ENCODE assay signal across 15 cellular contexts in the genomic region with DNA sequence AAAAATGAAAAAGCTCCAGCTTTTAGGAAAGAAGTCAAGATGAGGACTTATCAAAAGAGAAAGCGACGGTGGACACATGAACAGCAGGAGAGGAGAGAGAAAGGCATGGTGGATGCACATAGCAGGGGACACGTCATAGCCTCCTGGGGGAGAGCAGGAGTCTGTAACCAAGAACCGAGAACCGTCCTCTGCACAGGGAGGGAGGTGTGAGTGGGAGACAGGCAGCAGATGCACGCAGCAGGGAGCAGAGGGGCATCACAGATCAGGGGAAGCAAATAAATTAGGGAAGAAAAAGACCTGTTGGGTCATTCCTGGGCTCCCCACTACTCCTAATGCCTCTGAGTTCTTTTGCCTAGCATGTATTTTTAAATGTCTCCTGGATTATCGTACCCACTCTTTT.
DNase-seq lines count a peak whose midpoint lies in the region; ATAC-seq and TF ChIP-seq lines count a peak whose summit lies in the region.
"Had no signal": no experiment of that assay in that cellular context is flagged by ENCODE, and none has a peak within 500 bp of the region (broad histone marks: within the 10 kb centered on the region; RNA-seq: fewer than 3 reads in every experiment).

No MANE protein-coding gene starts in this region.

- peaks cover 25% of the 10 kb centered on the region for H3K4me1 Mint-ChIP-seq in glutamatergic neuron (ENCODE audit: low read depth, unreplicated experiment)
- peaks cover 13% of the 10 kb centered on the region for H3K4me1 Mint-ChIP-seq in neural crest cell
- H3K4me1 Mint-ChIP-seq: IgD-negative memory B cell had no signal

- TF ChIP-seq CTCF in glutamatergic neuron (IDR thresholded peaks at IDR 0.05; ENCODE audit: partially characterized antibody, unreplicated experiment): no peak
- TF ChIP-seq CTCF in neural crest cell (conservative IDR thresholded peaks at IDR 0.05): no peak

- H3K9me3 Mint-ChIP-seq in glutamatergic neuron (ENCODE audit: unreplicated experiment) (peaks cover 4% of the 10 kb centered on the region), neural crest cell (peaks cover 4% of the 10 kb centered on the region)
- H3K9me3 Mint-ChIP-seq: CD4-positive, alpha-beta T cell had no signal

- H3K27me3 Mint-ChIP-seq in glutamatergic neuron (ENCODE audit: unreplicated experiment): peaks cover 4% of the 10 kb centered on the region
- H3K27me3 Mint-ChIP-seq in neural crest cell (ENCODE audit: low read depth): peaks cover 7% of the 10 kb centered on the region

- H3K36me3 Mint-ChIP-seq in glutamatergic neuron (ENCODE audit: unreplicated experiment): no peaks in the 10 kb centered on the region
- H3K36me3 Mint-ChIP-seq in neural crest cell (ENCODE audit: low read depth): no peaks in the 10 kb centered on the region
- H3K36me3 Mint-ChIP-seq: IgD-negative memory B cell had no signal

- ATAC-seq in GM18867 (IDR thresholded peaks at IDR 0.05; ENCODE audit: unreplicated experiment): peak; percentile 36
- no peak for ATAC-seq in HG03196 (IDR thresholded peaks at IDR 0.05; ENCODE audit: unreplicated experiment)
- no peak for ATAC-seq in HG03045 (IDR thresholded peaks at IDR 0.05; ENCODE audit: unreplicated experiment)
- ATAC-seq: A549, HepG2 had no signal

- H3K27ac Mint-ChIP-seq in glutamatergic neuron (ENCODE audit: unreplicated experiment) (no peak overlapping the region), neural crest cell (ENCODE audit: unreplicated experiment) (peak overlapping the region; percentile 9)
- H3K27ac Mint-ChIP-seq: CD4-positive, alpha-beta T cell had no signal

- DNase-seq in NCI-H69 (lab: John Stamatoyannopoulos, UW) (peak; percentile 16), glutamatergic neuron (peak; percentile 27), neural crest cell (ENCODE audit: low read depth, low spot score) (no peak), NCI-H2171 (lab: John Stamatoyannopoulos, UW) (no peak), kidney tubule cell (ENCODE audit: low spot score) (no peak)
- DNase-seq: AML-193; Caco-2; CD4-positive, alpha-beta T cell; GM23248 had no signal

- H3K4me3 Mint-ChIP-seq in glutamatergic neuron (ENCODE audit: unreplicated experiment) (no peak overlapping the region), neural crest cell (no peak overlapping the region)
- H3K4me3 Mint-ChIP-seq: CD4-positive, alpha-beta T cell had no signal

Comparison
In these comparisons a context has a peak if more than half of its experiments do, and no peak if none do; other contexts are left out.
1. DNase-seq: peak in NCI-H69 (single experiment) and glutamatergic neuron (single experiment); none in neural crest cell (single experiment), NCI-H2171 (single experiment) and kidney tubule cell (single experiment).